8 cellular contexts compared by ENCODE assay signal in genomic region chr12:57242691-57243454, GRCh38.
A peak's percentile ranks its signal among the peaks of the same experiment; 100 is the strongest.
DNase-seq lines count a peak whose midpoint lies in the region; ATAC-seq and TF ChIP-seq lines count a peak whose summit lies in the region.

No MANE protein-coding gene starts in this region.

- H3K27ac ChIP-seq in mucosa of rectum (ENCODE audit: low read depth in 2 of 2, low read length in 2 of 2) (no peak overlapping the region), tibial artery (no peak overlapping the region)

- H3K27me3 ChIP-seq in GM06990 (replicated peaks; ENCODE audit: control insufficient read depth, insufficient read depth, low read length), result peaks cover 7% of the 10 kb centered on the region; the same call in 1 of the 2 replicates
- peaks cover 30 to 40% of the 10 kb centered on the region in 2 donors for H3K27me3 ChIP-seq in mucosa of rectum (ENCODE audit: control insufficient read depth in 2 of 2, insufficient read depth in 2 of 2, low read length in 2 of 2)
- H3K27me3 ChIP-seq in tibial artery, result peaks cover 7 to 54% of the 10 kb centered on the region in 2 donors

- TF ChIP-seq CTCF in GM06990 (IDR thresholded peaks at IDR 0.05; ENCODE audit: insufficient read depth, low read length, poor library complexity, severe bottlenecking) (peak; percentile 88), tibial artery (IDR thresholded peaks at IDR 0.05) (peak; percentile 34 to 49)

- H3K36me3 ChIP-seq in GM06990 (ENCODE audit: control insufficient read depth, insufficient read depth, low read length) (no peaks in the 10 kb centered on the region), mucosa of rectum (ENCODE audit: control insufficient read depth in 2 of 2, insufficient read depth in 2 of 2, low read length in 2 of 2) (no peaks in the 10 kb centered on the region), tibial artery (no peaks in the 10 kb centered on the region)

- H3K4me3 ChIP-seq in GM06990 (replicated peaks; ENCODE audit: low read depth, low read length) (peak overlapping the region; percentile 51), mucosa of rectum (ENCODE audit: low read length in 2 of 2) (peak overlapping the region; percentile 45 to 55), tibial artery (peak overlapping the region in 1 of 2 donors; percentile 33)

- peak; percentile 35 for ATAC-seq in HG02840 (IDR thresholded peaks at IDR 0.05; ENCODE audit: low FRiP score, unreplicated experiment)
- no peak for ATAC-seq in HG02588 (IDR thresholded peaks at IDR 0.05; ENCODE audit: unreplicated experiment)

- H3K9ac ChIP-seq in mucosa of rectum (ENCODE audit: low read depth in 1 of 2, low read length in 2 of 2), result peak overlapping the region in 1 of 2 donors; percentile 41

- DNase-seq in GM06990 (ENCODE audit: extremely low read depth, insufficient read length) (peak; percentile 79), NCI-H345 (lab: John Stamatoyannopoulos, UW) (peak; percentile 92), tibial artery (peak in 1 of 2 donors; percentile 75)
- DNase-seq in activated CD4-positive, alpha-beta T cell treated with anti-CD3 and anti-CD28 coated beads, Interleukin-2, amount 50 U/mL, for 4 hours, result peak; percentile 60 to 65
- peak; percentile 50 for DNase-seq in effector CD4-positive, alpha-beta T cell

- H3K4me1 ChIP-seq in mucosa of rectum (ENCODE audit: control insufficient read depth in 2 of 2, insufficient read depth in 2 of 2, low read length in 2 of 2) (peaks cover 36 to 48% of the 10 kb centered on the region in 2 donors), tibial artery (peaks cover 11 to 63% (median 55%) of the 10 kb centered on the region in 4 donors)

- intact Hi-C loops in tibial artery (cut with DNase I; ENCODE audit: low total_unique reads), result no loop called here

- H3K9me3 ChIP-seq in mucosa of rectum (ENCODE audit: control insufficient read depth in 2 of 2, low read length in 2 of 2), result no peaks in the 10 kb centered on the region
- no peaks in the 10 kb centered on the region for H3K9me3 ChIP-seq in tibial artery
